ENCODE assay signal across 10 cellular contexts in genomic region chr6:24126586-24127192, GRCh38. TPM values are rescaled to one million over a fixed set of nuclear protein-coding genes. Genes with fewer than 3 reads are reported as not detected.
DNase-seq lines count a peak whose midpoint lies in the region; ATAC-seq, FAIRE-seq and TF ChIP-seq lines count a peak whose summit lies in the region.
"Had no signal": no experiment of that assay in that cellular context is flagged by ENCODE, and none has a peak within 500 bp of the region (broad histone marks: within the 10 kb centered on the region; RNA-seq: fewer than 3 reads in every experiment).

No MANE protein-coding gene starts in this region.

- H3K79me1 ChIP-seq in H1 (ENCODE audit: low read depth, low read length) = no peaks in the 10 kb centered on the region

- no peaks in the 10 kb centered on the region for H3K36me3 Mint-ChIP-seq in CD14-positive monocyte

- H3K56ac ChIP-seq in H1 (replicated peaks; ENCODE audit: insufficient read length, low read depth, low read length) = no peak overlapping the region

- peak overlapping the region in 2 of 7 donors; percentile 13 to 31 for H3K27ac Mint-ChIP-seq in CD14-positive monocyte

- H3K23me2 ChIP-seq in H1 (ENCODE audit: low read depth, low read length) = peaks cover 5% of the 10 kb centered on the region; the same call in 1 of the 2 replicates

- H3K9me3 Mint-ChIP-seq in CD14-positive monocyte = peaks cover 0 to 4% (median 0%) of the 10 kb centered on the region in 7 donors

- no peak overlapping the region for H2BK120ac ChIP-seq in H1 (replicated peaks; ENCODE audit: low read depth, low read length)

- H3K4ac ChIP-seq in H1 (replicated peaks; ENCODE audit: insufficient read length, low read depth, low read length) = no peak overlapping the region

- no peak overlapping the region for H3K23ac ChIP-seq in H1 (ENCODE audit: insufficient read length)

- DNase-seq in NCI-H1105 treated with DMSO at 0.1 percent for 48 hours (lab: John Stamatoyannopoulos, UW) = peak; percentile 12
- DNase-seq in NCI-H1105 (lab: John Stamatoyannopoulos, UW) = no peak
- peak; percentile 69 for DNase-seq in RKO (ENCODE audit: low spot score)
- peak; percentile 25 to 75 for DNase-seq in H1 (ENCODE audit: low read depth in 1 of 2, low spot score in 2 of 2)
- peak in 1 of 3 donors; percentile 71 for DNase-seq in mucosa of descending colon
- DNase-seq in CD14-positive monocyte (ENCODE audit: low spot score) = no peak
- no peak for DNase-seq in stomach

- no peak overlapping the region for H2AK5ac ChIP-seq in H1 (ENCODE audit: low read depth, low read length)

- no peak for TF ChIP-seq EP300 in H1 (IDR thresholded peaks at IDR 0.05; ENCODE audit: borderline replicate concordance in 1 of 2, low read depth in 2 of 2, low read length in 2 of 2)
- no peak for TF ChIP-seq EP300 in stomach (IDR thresholded peaks at IDR 0.05)

- H3K4me3 Mint-ChIP-seq in CD14-positive monocyte = peak overlapping the region in 1 of 2 donors; percentile 43

- CTCF ChIA-PET in H1 (lab: Charles Lee; ENCODE audit: partially characterized antibody) = interaction anchor here (0.9 to 1.3 kb wide), 7 partner anchors 8 to 87 kb away, joined by 3 to 5 read pairs (median 4); no protein-coding TSS in a partner anchor

- ATAC-seq in HG02798 (IDR thresholded peaks at IDR 0.05; ENCODE audit: poor library complexity, unreplicated experiment) = peak; percentile 61
- ATAC-seq in mucosa of descending colon = peak; percentile 43

- no peak for TF ChIP-seq POLR2A in H1 (IDR thresholded peaks at IDR 0.05; ENCODE audit: control extremely low read depth in 1 of 2, low read depth in 2 of 2, low read length in 2 of 2)
- TF ChIP-seq POLR2A in stomach (IDR thresholded peaks at IDR 0.05) = no peak

- no peak overlapping the region for H3K27ac ChIP-seq in H1 (ENCODE audit: low read depth, low read length)
- H3K27ac ChIP-seq in stomach = no peak overlapping the region
- H3K27ac ChIP-seq: 22Rv1, ovary had no signal

- H3K27me3 Mint-ChIP-seq in CD14-positive monocyte (ENCODE audit: low read depth in 3 of 3) = peaks cover 3 to 13% (median 12%) of the 10 kb centered on the region in 3 donors

- H3K4me2 ChIP-seq in H1 (ENCODE audit: insufficient read depth in 1 of 2, low read depth in 2 of 2, low read length in 2 of 2) = peak overlapping the region; percentile 69 to 93

- TF ChIP-seq CTCF in H1 (IDR thresholded peaks at IDR 0.05; ENCODE audit: control extremely low read depth in 1 of 3, insufficient read depth in 1 of 3, low read depth in 1 of 3, low read length in 3 of 3) (no peak), mucosa of descending colon (IDR thresholded peaks at IDR 0.05) (no peak), CD14-positive monocyte (IDR thresholded peaks at IDR 0.05) (no peak), stomach (IDR thresholded peaks at IDR 0.05) (no peak)

- no peak overlapping the region for H2BK12ac ChIP-seq in H1 (ENCODE audit: low read depth, low read length)

- POLR2A ChIA-PET in H1 (lab: Charles Lee; ENCODE audit: partially characterized antibody) = no interaction called here

- WGBS in H1 (ENCODE audit: extremely low coverage in 1 of 2, insufficient coverage in 1 of 2, insufficient read length in 1 of 2, insufficient replicate concordance in 2 of 2, low coverage in 1 of 2, low lambda C conversion rate in 2 of 2, missing lambda C conversion rate in 1 of 2), 2 experiments = 6% methylated on average over 6 of the region's 6 CpGs; no CpG with 5 or more reads in 1 of the 2 experiments
- 2 to 6% (median 4%) methylated on average over 6 of the region's 6 CpGs for WGBS in stomach, 5 donors

- no peak for TF ChIP-seq RAD21 in H1 (IDR thresholded peaks at IDR 0.05 in 1 of 2, conservative IDR thresholded peaks at IDR 0.05 in 1 of 2; ENCODE audit: low read depth in 2 of 2, low read length in 2 of 2)

- H3K9me3 ChIP-seq in H1 (ENCODE audit: insufficient read depth in 2 of 2, low read depth in 1 of 2, low read length in 1 of 2) (no peaks in the 10 kb centered on the region), mucosa of descending colon (no peaks in the 10 kb centered on the region), stomach (no peaks in the 10 kb centered on the region)
- H3K9me3 ChIP-seq: ovary had no signal

- peak; percentile 74 for FAIRE-seq in H1 (lab: Jason Lieb, UNC)

- H3K4me1 ChIP-seq in H1 (replicated peaks in 1 of 4; ENCODE audit: control insufficient read depth in 3 of 4, insufficient read depth in 4 of 4, low read length in 3 of 4) (peaks cover 0 to 5% (median under 1%) of the 10 kb centered on the region in 4 experiments; a peak in 2 of 7 replicates), mucosa of descending colon (ENCODE audit: low read depth) (no peaks in the 10 kb centered on the region), stomach (peaks cover 0 to 7% (median 0%) of the 10 kb centered on the region in 4 donors)

- H2BK5ac ChIP-seq in H1 (ENCODE audit: low read depth, low read length) = no peak overlapping the region

- H3K27me3 ChIP-seq in H1 (replicated peaks in 1 of 4; ENCODE audit: control insufficient read depth in 3 of 4, extremely low read depth in 1 of 4, insufficient read depth in 3 of 4, low read length in 3 of 4) (no peaks in the 10 kb centered on the region; a peak in 1 of 7 replicates), stomach (peaks cover 0 to 30% (median 9%) of the 10 kb centered on the region in 3 donors)
- H3K27me3 ChIP-seq: ovary had no signal

- intact Hi-C loops in mucosa of descending colon (cut with DNase I, micrococcal nuclease) = no loop called here
- intact Hi-C loops in CD14-positive monocyte (cut with micrococcal nuclease) = no loop called here
- intact Hi-C loops in stomach (cut with DNase I; ENCODE audit: low total_unique reads) = no loop called here

- no peak overlapping the region for H3K14ac ChIP-seq in H1 (ENCODE audit: insufficient read length)

- H3K18ac ChIP-seq in H1 (ENCODE audit: extremely low read depth, low read length) = no peak overlapping the region

- H4K8ac ChIP-seq in H1 (ENCODE audit: extremely low read depth, insufficient read depth, low read length) = no peak overlapping the region

- H4K20me1 ChIP-seq in H1 (replicated peaks in 1 of 2; ENCODE audit: control insufficient read depth in 1 of 2, insufficient read depth in 2 of 2, low read length in 2 of 2) = no peaks in the 10 kb centered on the region

- H2BK20ac ChIP-seq in H1 (ENCODE audit: low read length) = no peak overlapping the region

- peaks cover 4% of the 10 kb centered on the region for H3K4me1 Mint-ChIP-seq in CD14-positive monocyte

- no peaks in the 10 kb centered on the region for H3K79me2 ChIP-seq in H1 (ENCODE audit: control insufficient read depth in 1 of 2, insufficient read depth in 2 of 2, low read length in 2 of 2)

- no peak overlapping the region for H4K5ac ChIP-seq in H1 (ENCODE audit: insufficient read length, low read depth, low read length)

- H2BK15ac ChIP-seq in H1 (ENCODE audit: low read length) = no peak overlapping the region

- H3K36me3 ChIP-seq in H1 (ENCODE audit: control insufficient read depth in 2 of 4, insufficient read depth in 4 of 4, low read length in 3 of 4) (no peaks in the 10 kb centered on the region), mucosa of descending colon (ENCODE audit: low read depth) (no peaks in the 10 kb centered on the region), stomach (no peaks in the 10 kb centered on the region)
- H3K36me3 ChIP-seq: ovary had no signal

- no peak overlapping the region for H3K9ac ChIP-seq in H1 (replicated peaks in 1 of 4; ENCODE audit: extremely low read depth in 1 of 4, low read depth in 3 of 4, low read length in 3 of 4)

- H2AFZ ChIP-seq in H1 (ENCODE audit: low read length) = peak overlapping the region; percentile 65; the same call in 1 of the 2 replicates

- no peak overlapping the region for H4K91ac ChIP-seq in H1 (replicated peaks; ENCODE audit: insufficient read length, low read length)

- H3K4me3 ChIP-seq in H1 (ENCODE audit: extremely low read depth in 1 of 4, insufficient read depth in 2 of 4, low read depth in 3 of 4, low read length in 4 of 4) = peak overlapping the region; percentile 49 to 68 (median 50); a peak in 7 of 8 replicates
- H3K4me3 ChIP-seq in mucosa of descending colon = no peak overlapping the region
- no peak overlapping the region for H3K4me3 ChIP-seq in stomach
- H3K4me3 ChIP-seq: ovary had no signal

TF ChIP-seq in H1, 55 proteins besides CTCF, POLR2A, EP300 and RAD21 (continues in another document):
- no peak for TF ChIP-seq EZH2 (IDR thresholded peaks at IDR 0.05; ENCODE audit: low read depth, low read length, severe bottlenecking)
- no peak for TF ChIP-seq SP2 (IDR thresholded peaks at IDR 0.05; ENCODE audit: low read length)
- no peak for TF ChIP-seq SP1 (IDR thresholded peaks at IDR 0.05; ENCODE audit: low read depth, low read length)
- no peak for TF ChIP-seq BCL11A (IDR thresholded peaks at IDR 0.05; ENCODE audit: low read depth in 2 of 2, low read length in 2 of 2)
- TF ChIP-seq, protein P1, sequence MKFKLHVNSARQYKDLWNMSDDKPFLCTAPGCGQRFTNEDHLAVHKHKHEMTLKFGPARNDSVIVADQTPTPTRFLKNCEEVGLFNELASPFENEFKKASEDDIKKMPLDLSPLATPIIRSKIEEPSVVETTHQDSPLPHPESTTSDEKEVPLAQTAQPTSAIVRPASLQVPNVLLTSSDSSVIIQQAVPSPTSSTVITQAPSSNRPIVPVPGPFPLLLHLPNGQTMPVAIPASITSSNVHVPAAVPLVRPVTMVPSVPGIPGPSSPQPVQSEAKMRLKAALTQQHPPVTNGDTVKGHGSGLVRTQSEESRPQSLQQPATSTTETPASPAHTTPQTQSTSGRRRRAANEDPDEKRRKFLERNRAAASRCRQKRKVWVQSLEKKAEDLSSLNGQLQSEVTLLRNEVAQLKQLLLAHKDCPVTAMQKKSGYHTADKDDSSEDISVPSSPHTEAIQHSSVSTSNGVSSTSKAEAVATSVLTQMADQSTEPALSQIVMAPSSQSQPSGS (IDR thresholded peaks at IDR 0.05; ENCODE audit: low read length) = no peak
- no peak for TF ChIP-seq RXRA (IDR thresholded peaks at IDR 0.05; ENCODE audit: insufficient read depth, low read depth, low read length)
- TF ChIP-seq HDAC2 (IDR thresholded peaks at IDR 0.05; ENCODE audit: borderline replicate concordance in 1 of 2, low read depth in 2 of 2, low read length in 2 of 2) = 0 out of 4 replicates have a peak, but pooled peaks of 1 of the 2 experiments have one; percentile 66

RNA-seq across cellular contexts. Expression of gene NRSN1, which starts 0.7 kb away (rescaled TPM):
- 0.29 and 0.78 TPM in 2 replicates for total RNA-seq in H1 (2021; fragmentation: NEBNext Ultra II Directional; extraction: Animal tissue kit (Norgen Biotek cat#: 25700))
- polyA plus RNA-seq in H1 (2011; rRNA removed) = 0.03 and 0.15 TPM in 2 replicates
- polyA plus RNA-seq in H1 (2011; cell fraction: cytosol; rRNA removed) = 0.13 TPM
- polyA plus RNA-seq in H1 (2011; cell fraction: nucleus; rRNA removed) = 0.07 TPM
- polyA plus RNA-seq in H1 (2012, experiment 1 of 2) = 0.29 to 0.60 TPM (median 0.44 TPM) in 4 replicates
- 0.08 TPM for polyA plus RNA-seq in H1 (2012, experiment 2 of 2)
- 0.49 TPM for polyA plus RNA-seq in H1 (2013, experiment 1 of 2)
- 0.59 TPM for polyA plus RNA-seq in H1 (2013, experiment 2 of 2)
- 0.09 and 0.12 TPM in 2 replicates for polyA minus RNA-seq in H1 (2011; rRNA and poly(A)+ RNA removed)
- polyA minus RNA-seq in H1 (2011; cell fraction: cytosol; rRNA and poly(A)+ RNA removed) = not detected
- not detected for polyA minus RNA-seq in H1 (2011; cell fraction: nucleus; rRNA and poly(A)+ RNA removed)
- 1 to 10 TPM in 1 of 3 donors, not detected in 2; 2.4 TPM for total RNA-seq in mucosa of descending colon
- not detected for polyA plus RNA-seq in CD14-positive monocyte
- total RNA-seq in stomach = 1 to 10 TPM in 1 of 5 donors, under 1 TPM in 1, not detected in 3; 0.29 to 1.1 TPM
- under 1 TPM in 2 of 3 donors, not detected in 1; 0.25 to 0.68 TPM for polyA plus RNA-seq in stomach
- total RNA-seq: ovary had no signal

Comparison
In these comparisons a context has a peak if more than half of its experiments do, and no peak if none do; other contexts are left out.
1. DNase-seq: peak in NCI-H1105 treated with DMSO at 0.1 percent for 48 hours (single experiment), RKO (single experiment) and H1 (2 of 2); none in NCI-H1105 (single experiment), CD14-positive monocyte (single experiment) and stomach (single experiment).
2. H3K4me3 ChIP-seq: peak in H1 (4 of 4); none in mucosa of descending colon (single experiment) and stomach (0 of 4).